9 cellular contexts compared by ENCODE assay signal in genomic region chr12:94149781-94150482, GRCh38. TPM values are rescaled to one million over a fixed set of nuclear protein-coding genes. Genes with fewer than 3 reads are reported as not detected.
DNase-seq lines count a peak whose midpoint lies in the region; ATAC-seq and TF ChIP-seq lines count a peak whose summit lies in the region.
"Had no signal": no experiment of that assay in that cellular context is flagged by ENCODE, and none has a peak within 500 bp of the region (broad histone marks: within the 10 kb centered on the region; RNA-seq: fewer than 3 reads in every experiment).

No MANE protein-coding gene starts in this region.

- no CpG with 5 or more reads among the region's 58 CpGs for WGBS in trophoblast cell (ENCODE audit: extremely low coverage, insufficient coverage, insufficient read length)

- peak overlapping the region; percentile 95 for H3K4me2 ChIP-seq in trophoblast cell (ENCODE audit: low read length)

- peak; percentile 68 for DNase-seq in activated CD8-positive, alpha-beta memory T cell treated with anti-CD3 and anti-CD28 coated beads for 24 hours
- no peak for DNase-seq in activated CD8-positive, alpha-beta memory T cell treated with anti-CD3 and anti-CD28 coated beads, Interleukin-2, amount 50 U/mL, for 4 hours
- peak; percentile 49 for DNase-seq in activated CD8-positive, alpha-beta T cell treated with anti-CD3 and anti-CD28 coated beads for 36 hours
- DNase-seq in head of caudate nucleus: peak in 30 of 42 donors; percentile 5 to 65 (median 38)
- DNase-seq in trophoblast cell: no peak
- no peak for DNase-seq in NCI-H1694 treated with DMSO at 0.1 percent for 48 hours (lab: John Stamatoyannopoulos, UW)
- no peak for DNase-seq in GM19240 (ENCODE audit: insufficient read length, low spot score)

- H3K4me1 Mint-ChIP-seq in activated CD8-positive, alpha-beta T cell treated with anti-CD3 and anti-CD28 coated beads for 36 hours (ENCODE audit: low read depth): peaks cover 24% of the 10 kb centered on the region

- H3K9ac ChIP-seq in trophoblast cell (ENCODE audit: low read length): no peak overlapping the region

- peaks cover 14 to 16% of the 10 kb centered on the region in 2 experiments for H3K4me1 ChIP-seq in trophoblast cell (ENCODE audit: control insufficient read depth in 1 of 2, insufficient read depth in 2 of 2, low read length in 2 of 2)

- no peak overlapping the region for H3K4ac ChIP-seq in trophoblast cell (ENCODE audit: low read depth, low read length)

- no peaks in the 10 kb centered on the region for H3K79me2 ChIP-seq in trophoblast cell (ENCODE audit: control insufficient read depth, insufficient read depth, low read length, poor library complexity)

- ATAC-seq in HG03066 (IDR thresholded peaks at IDR 0.05; ENCODE audit: low read depth, unreplicated experiment): peak; percentile 9
- no peak for ATAC-seq in activated CD8-positive, alpha-beta T cell treated with anti-CD3 and anti-CD28 coated beads for 36 hours

- H3K27me3 Mint-ChIP-seq in activated CD8-positive, alpha-beta T cell treated with anti-CD3 and anti-CD28 coated beads for 36 hours: peaks cover 24% of the 10 kb centered on the region

- no peaks in the 10 kb centered on the region for H3K79me1 ChIP-seq in trophoblast cell (ENCODE audit: low read length)

- H3K27me3 ChIP-seq in trophoblast cell (ENCODE audit: insufficient read depth, low read length): peaks cover 38% of the 10 kb centered on the region

- H2AK5ac ChIP-seq in trophoblast cell (ENCODE audit: low read length): no peak overlapping the region

- CTCF ChIA-PET in activated CD8-positive, alpha-beta T cell treated with anti-CD3 and anti-CD28 coated beads for 36 hours (lab: Charles Lee): interaction anchor here (1.0 to 2.7 kb wide), 9 partner anchors 16 to 309 kb away, joined by 3 to 19 read pairs (median 5); no protein-coding TSS in a partner anchor

- H2BK120ac ChIP-seq in trophoblast cell (ENCODE audit: insufficient read depth, low read length, poor library complexity): no peak overlapping the region

- no peak overlapping the region for H3K14ac ChIP-seq in trophoblast cell (ENCODE audit: low read length)

- peaks cover 5% of the 10 kb centered on the region for H3K9me3 ChIP-seq in trophoblast cell (ENCODE audit: insufficient read depth, low read depth, low read length)

- POLR2A ChIA-PET in activated CD8-positive, alpha-beta T cell treated with anti-CD3 and anti-CD28 coated beads for 36 hours (lab: Charles Lee): interaction anchor here (0.9 to 4.1 kb wide), 6 partner anchors 8 to 309 kb away, joined by 3 to 17 read pairs (median 4); no protein-coding TSS in a partner anchor

- H2BK12ac ChIP-seq in trophoblast cell (ENCODE audit: low read length): no peak overlapping the region

- H4K91ac ChIP-seq in trophoblast cell (ENCODE audit: low read depth, low read length): no peak overlapping the region

- H3K36me3 ChIP-seq in trophoblast cell (ENCODE audit: control insufficient read depth in 1 of 2, insufficient read depth in 2 of 2, low read length in 2 of 2): no peaks in the 10 kb centered on the region

- no peaks in the 10 kb centered on the region for H3K9me3 Mint-ChIP-seq in activated CD8-positive, alpha-beta T cell treated with anti-CD3 and anti-CD28 coated beads for 36 hours
- H3K9me3 Mint-ChIP-seq: activated naive CD4-positive, alpha-beta T cell treated with anti-CD3 and anti-CD28 coated beads, Interleukin-2, amount 50 U/mL, for 72 hours had no signal

- peak overlapping the region; percentile 40 for H3K27ac Mint-ChIP-seq in activated CD8-positive, alpha-beta T cell treated with anti-CD3 and anti-CD28 coated beads for 36 hours

- H3K4me3 ChIP-seq in trophoblast cell (ENCODE audit: low read depth, low read length): peak overlapping the region; percentile 72

- no peak for TF ChIP-seq CTCF in activated CD8-positive, alpha-beta T cell treated with anti-CD3 and anti-CD28 coated beads for 36 hours (IDR thresholded peaks at IDR 0.05)

- H3K36me3 Mint-ChIP-seq in activated CD8-positive, alpha-beta T cell treated with anti-CD3 and anti-CD28 coated beads for 36 hours (ENCODE audit: low read depth): no peaks in the 10 kb centered on the region

- no peak overlapping the region for H3K18ac ChIP-seq in trophoblast cell (ENCODE audit: low read length)

- no peak overlapping the region for H4K8ac ChIP-seq in trophoblast cell (ENCODE audit: low read depth, low read length)

- intact Hi-C loops in activated CD8-positive, alpha-beta T cell treated with anti-CD3 and anti-CD28 coated beads for 36 hours (cut with micrococcal nuclease): loop anchor here (5.0 kb wide), 3 partner anchors 57 to 157 kb away; no protein-coding TSS in a partner anchor
- intact Hi-C loops in head of caudate nucleus (cut with DNase I): loop anchor here (2.0 to 10.0 kb wide), 4 partner anchors 37 to 382 kb away; no protein-coding TSS in a partner anchor

- peak overlapping the region; percentile 87 for H3K4me3 Mint-ChIP-seq in activated CD8-positive, alpha-beta T cell treated with anti-CD3 and anti-CD28 coated beads for 36 hours

- H3K27ac ChIP-seq in trophoblast cell (ENCODE audit: low read depth, low read length): no peak overlapping the region

- no peak overlapping the region for H3K23ac ChIP-seq in trophoblast cell (ENCODE audit: low read length)

- peak overlapping the region; percentile 26 for H2AFZ ChIP-seq in trophoblast cell (ENCODE audit: insufficient read depth, low read length, poor library complexity)

- no peak overlapping the region for H2BK5ac ChIP-seq in trophoblast cell (ENCODE audit: low read depth, low read length, poor library complexity)

- no peak overlapping the region for H4K12ac ChIP-seq in trophoblast cell (ENCODE audit: low read depth, low read length)

RNA-seq across cellular contexts. Expression of gene PLXNC1, which starts 1.6 kb away (rescaled TPM):
- 1 to 10 TPM; 8.8 to 9.5 TPM for total RNA-seq in activated CD8-positive, alpha-beta T cell treated with anti-CD3 and anti-CD28 coated beads for 36 hours
- 0.21 and 0.22 TPM in 2 replicates for polyA plus RNA-seq in trophoblast cell (2013)

Comparison
In these comparisons a context has a peak if more than half of its experiments do, and no peak if none do; other contexts are left out.
1. DNase-seq: peak in activated CD8-positive, alpha-beta memory T cell treated with anti-CD3 and anti-CD28 coated beads for 24 hours (single experiment), activated CD8-positive, alpha-beta T cell treated with anti-CD3 and anti-CD28 coated beads for 36 hours (single experiment) and head of caudate nucleus (30 of 42); none in activated CD8-positive, alpha-beta memory T cell treated with anti-CD3 and anti-CD28 coated beads, Interleukin-2, amount 50 U/mL, for 4 hours (single experiment), trophoblast cell (0 of 2), NCI-H1694 treated with DMSO at 0.1 percent for 48 hours (single experiment) and GM19240 (single experiment).